In genomic region chr3:171307988-171308387, GRCh38 we compare ENCODE assay signal across 21 cellular contexts.
"Had no signal": no experiment of that assay in that cellular context is flagged by ENCODE, and none has a peak within 500 bp of the region (broad histone marks: within the 10 kb centered on the region; RNA-seq: fewer than 3 reads in every experiment).

No MANE protein-coding gene starts in this region.

- DNase-seq: cortex of kidney; dorsolateral prefrontal cortex; effector CD8-positive, alpha-beta T cell; foreskin melanocyte; head of caudate nucleus; hypothalamus; kidney glomerular epithelial cell; mammary epithelial cell; naive thymus-derived CD8-positive, alpha-beta T cell; nucleus accumbens; pancreas; right cardiac atrium; small intestine; stimulated activated CD4-positive, alpha-beta T cell treated with anti-CD3 and anti-CD28 coated beads, Interleukin-2, amount 100 ng/mL, for 48 hours; stimulated activated naive CD4-positive, alpha-beta T cell treated with Interleukin-2 at 50 U/mL for 16 hours; trophoblast cell had no signal

- H3K27me3 ChIP-seq: dorsolateral prefrontal cortex, neural progenitor cell, pancreas had no signal

- ATAC-seq: left lobe of liver; naive thymus-derived CD8-positive, alpha-beta T cell; pancreas; right cardiac atrium had no signal

- H3K27ac ChIP-seq: neural progenitor cell, pancreas had no signal

- H3K4me3 ChIP-seq: dorsolateral prefrontal cortex, neural progenitor cell, pancreas had no signal

- H2AFZ ChIP-seq: neural progenitor cell had no signal

- H3K4me2 ChIP-seq: neural progenitor cell had no signal

- H3K36me3 ChIP-seq: neural progenitor cell, pancreas had no signal

- H3K27me3 Mint-ChIP-seq: naive thymus-derived CD8-positive, alpha-beta T cell; progenitor cell of endocrine pancreas had no signal

- FAIRE-seq: islet of Langerhans, pancreas, small intestine, urothelium cell line had no signal

- H3K9me3 ChIP-seq: pancreas had no signal

- H3K4me1 ChIP-seq: neural progenitor cell had no signal

- H3K4me3 Mint-ChIP-seq: neural progenitor cell had no signal

- H3K27ac Mint-ChIP-seq: naive thymus-derived CD8-positive, alpha-beta T cell; neural progenitor cell; progenitor cell of endocrine pancreas had no signal

- H3K9ac ChIP-seq: neural progenitor cell had no signal
